ENCODE assay signal across 8 cellular contexts in genomic region chr19:48638831-48639381, GRCh38. TPM values are rescaled to one million over a fixed set of nuclear protein-coding genes. Genes with fewer than 3 reads are reported as not detected.
DNase-seq lines count a peak whose midpoint lies in the region; ATAC-seq and TF ChIP-seq lines count a peak whose summit lies in the region.

No MANE protein-coding gene starts in this region.

- no peak for TF ChIP-seq CTCF in CD4-positive, alpha-beta T cell (IDR thresholded peaks at IDR 0.05)
- TF ChIP-seq CTCF in OCI-LY1 (IDR thresholded peaks at IDR 0.05; ENCODE audit: low read length) (no peak), dorsolateral prefrontal cortex (IDR thresholded peaks at IDR 0.05 in 54 of 56, conservative IDR thresholded peaks at IDR 0.05 in 2 of 56; ENCODE audit: low read depth in 1 of 56, partially characterized antibody in 56 of 56) (no peak)

- H2BK120ac ChIP-seq in neuronal stem cell (ENCODE audit: low read depth, low read length), result peak overlapping the region; percentile 65

- no peak overlapping the region for H2BK5ac ChIP-seq in neuronal stem cell (ENCODE audit: low read length)

- H3K4me3 Mint-ChIP-seq in CD4-positive, alpha-beta T cell, result peak overlapping the region; percentile 94

- H3K14ac ChIP-seq in neuronal stem cell (ENCODE audit: low read length), result no peak overlapping the region

- no peaks in the 10 kb centered on the region for H3K9me3 ChIP-seq in CD4-positive, alpha-beta T cell (ENCODE audit: control insufficient read depth, low read length)
- H3K9me3 ChIP-seq in OCI-LY1 (ENCODE audit: low read length), result no peaks in the 10 kb centered on the region
- H3K9me3 ChIP-seq in neuronal stem cell (replicated peaks in 1 of 2; ENCODE audit: control insufficient read depth in 2 of 2, insufficient read depth in 1 of 2, low read depth in 1 of 2, low read length in 2 of 2), result peaks cover 0 to 3% of the 10 kb centered on the region in 2 donors

- H4K8ac ChIP-seq in neuronal stem cell (ENCODE audit: low read depth, low read length), result no peak overlapping the region

- H2AK5ac ChIP-seq in neuronal stem cell (ENCODE audit: low read depth, low read length), result peak overlapping the region; percentile 62

- no peak overlapping the region for H3K4ac ChIP-seq in neuronal stem cell (ENCODE audit: low read length)

- CTCF ChIA-PET in CD4-positive, alpha-beta T cell (lab: Charles Lee), result no interaction called here

- peaks cover 22% of the 10 kb centered on the region for H3K36me3 Mint-ChIP-seq in CD4-positive, alpha-beta T cell (ENCODE audit: low read depth)

- no peaks in the 10 kb centered on the region for H3K79me2 ChIP-seq in OCI-LY1 (ENCODE audit: insufficient read depth, low read length)

- peaks cover 41% of the 10 kb centered on the region for H3K4me1 ChIP-seq in OCI-LY1 (ENCODE audit: insufficient read depth, low read length, severe bottlenecking)
- peaks cover 16 to 26% of the 10 kb centered on the region in 2 donors for H3K4me1 ChIP-seq in neuronal stem cell (ENCODE audit: control insufficient read depth in 2 of 2, insufficient read depth in 1 of 2, low read depth in 1 of 2, low read length in 2 of 2)

- H3K9ac ChIP-seq in OCI-LY1 (ENCODE audit: low read length) (peak overlapping the region; percentile 73; the same call in 1 of the 2 replicates), neuronal stem cell (ENCODE audit: low read depth, low read length, poor library complexity) (peak overlapping the region; percentile 46)

- H3K36me3 ChIP-seq in OCI-LY1 (ENCODE audit: insufficient read depth, low read length), result no peaks in the 10 kb centered on the region
- peaks cover 0 to 4% of the 10 kb centered on the region in 2 donors for H3K36me3 ChIP-seq in neuronal stem cell (replicated peaks in 1 of 2; ENCODE audit: control insufficient read depth in 2 of 2, insufficient read depth in 2 of 2, low read length in 2 of 2)

- H3K27me3 ChIP-seq in CD4-positive, alpha-beta T cell (ENCODE audit: control insufficient read depth, insufficient read depth, low read length), result no peaks in the 10 kb centered on the region
- H3K27me3 ChIP-seq in OCI-LY1 (ENCODE audit: insufficient read depth, low read length) (no peaks in the 10 kb centered on the region), dorsolateral prefrontal cortex (no peaks in the 10 kb centered on the region), neuronal stem cell (ENCODE audit: control insufficient read depth in 3 of 3, insufficient read depth in 3 of 3, low read depth in 1 of 3, low read length in 3 of 3) (peaks cover 0 to 4% (median 0%) of the 10 kb centered on the region in 3 experiments)

- H3K27ac ChIP-seq in CD4-positive, alpha-beta T cell (ENCODE audit: low read depth, low read length), result peak overlapping the region; percentile 94
- peak overlapping the region; percentile 96 for H3K27ac ChIP-seq in OCI-LY1 (ENCODE audit: low read depth, low read length, poor library complexity, severe bottlenecking)
- peak overlapping the region; percentile 67 to 100 (median 98) for H3K27ac ChIP-seq in dorsolateral prefrontal cortex
- peak overlapping the region; percentile 59 for H3K27ac ChIP-seq in neuronal stem cell (replicated peaks; ENCODE audit: low read length)

- H3K23ac ChIP-seq in neuronal stem cell (ENCODE audit: low read depth, low read length, poor library complexity), result no peak overlapping the region

- H3K79me1 ChIP-seq in neuronal stem cell (ENCODE audit: low read depth, low read length), result no peaks in the 10 kb centered on the region

- H3F3A ChIP-seq in OCI-LY1 (ENCODE audit: insufficient read depth, low read length), result 0 out of 2 replicates have a peak, but pooled peaks cover 5% of the 10 kb centered on the region

- H3K18ac ChIP-seq in neuronal stem cell (ENCODE audit: low read length), result peak overlapping the region; percentile 53

- H3K9me3 Mint-ChIP-seq in CD4-positive, alpha-beta T cell, result no peaks in the 10 kb centered on the region

- H3K4me2 ChIP-seq in OCI-LY1 (ENCODE audit: low read length) (peak overlapping the region; percentile 80), neuronal stem cell (ENCODE audit: insufficient read depth, low read length, poor library complexity, severe bottlenecking) (no peak overlapping the region)

- H3K27ac Mint-ChIP-seq in CD4-positive, alpha-beta T cell, result peak overlapping the region; percentile 97

- H2BK12ac ChIP-seq in neuronal stem cell (ENCODE audit: low read length), result peak overlapping the region; percentile 78

- peaks cover 43% of the 10 kb centered on the region for H3K4me1 Mint-ChIP-seq in CD4-positive, alpha-beta T cell (ENCODE audit: low read depth)

- H3K9me2 ChIP-seq in OCI-LY1 (ENCODE audit: low read depth, low read length), result no peaks in the 10 kb centered on the region

- intact Hi-C loops in CD4-positive, alpha-beta T cell (cut with DNase I, micrococcal nuclease), result loop anchor here (1.0 to 10.0 kb wide), 7 partner anchors 7 to 1236 kb away; partner anchors contain the start of genes AKT1S1 (in 1 of the 2), C19orf73 (in 1 of the 2), CA11 (in 1 of the 2) and PPFIA3 (in 1 of the 2)
- intact Hi-C loops in dorsolateral prefrontal cortex (cut with DNase I), result loop anchor here (5.0 to 10.0 kb wide), 2 partner anchors 326 to 328 kb away; partner anchors contain the start of gene FTL (in 2 of the 2)

- no peaks in the 10 kb centered on the region for H3K27me3 Mint-ChIP-seq in CD4-positive, alpha-beta T cell

- no peaks in the 10 kb centered on the region for H4K20me1 ChIP-seq in OCI-LY1 (ENCODE audit: insufficient read depth, low read length)

- H3K4me3 ChIP-seq in OCI-LY1 (ENCODE audit: low read depth, low read length, poor library complexity, severe bottlenecking) (peak overlapping the region; percentile 63), dorsolateral prefrontal cortex (peak overlapping the region in 58 of 59 donors; percentile 8 to 95 (median 80)), neuronal stem cell (ENCODE audit: low read length in 2 of 2) (peak overlapping the region in 1 of 2 donors; percentile 71)

- no peak for ATAC-seq in CD4-positive, alpha-beta T cell (ENCODE audit: poor library complexity)
- ATAC-seq in GM21723 (IDR thresholded peaks at IDR 0.05; ENCODE audit: unreplicated experiment) (no peak), GM18909 (IDR thresholded peaks at IDR 0.05; ENCODE audit: poor library complexity, unreplicated experiment) (no peak)

- no peak overlapping the region for H2AFZ ChIP-seq in OCI-LY1 (ENCODE audit: low read length)
- H2AFZ ChIP-seq in neuronal stem cell (ENCODE audit: low read length), result peak overlapping the region; percentile 77

- no peak overlapping the region for H4K91ac ChIP-seq in neuronal stem cell (ENCODE audit: low read depth, low read length, poor library complexity)

- WGBS in neuronal stem cell (ENCODE audit: extremely low coverage in 2 of 2, insufficient read length in 2 of 2, insufficient replicate concordance in 1 of 2), 2 donors, result no CpG with 5 or more reads among the region's 16 CpGs

- peak overlapping the region; percentile 19 for H2BK15ac ChIP-seq in neuronal stem cell (ENCODE audit: low read length)

- POLR2A ChIA-PET in CD4-positive, alpha-beta T cell (lab: Charles Lee), result interaction anchor here (3.6 kb wide), 2 partner anchors 15 to 21 kb away, joined by 38 to 39 read pairs; partner anchors contain the start of genes RPL18 and SPHK2

- DNase-seq in CD4-positive, alpha-beta T cell, result no peak
- DNase-seq in dorsolateral prefrontal cortex (peak in 1 of 10 donors; percentile 29), neuronal stem cell (ENCODE audit: low spot score) (no peak), NCI-H774 (lab: John Stamatoyannopoulos, UW) (no peak), NCI-H510A treated with DMSO at 0.1 percent for 48 hours (lab: John Stamatoyannopoulos, UW) (no peak)

RNA-seq across cellular contexts. Expression of gene DBP, which starts 1.7 kb away (rescaled TPM):
- 10 to 100 TPM; 48.3 to 55.6 TPM for total RNA-seq in CD4-positive, alpha-beta T cell
- total RNA-seq in dorsolateral prefrontal cortex, result 10 to 100 TPM; 24.9 to 77.5 (median 41.6) TPM
- 17.9 TPM for polyA plus RNA-seq in neuronal stem cell (2013, experiment 1 of 2)
- polyA plus RNA-seq in neuronal stem cell (2013, experiment 2 of 2), result 16.7 TPM

RNA-seq across cellular contexts. Expression of gene CA11, which starts 7.1 kb away (rescaled TPM):
- 10 to 100 TPM; 11.0 to 12.4 TPM for total RNA-seq in CD4-positive, alpha-beta T cell
- total RNA-seq in dorsolateral prefrontal cortex, result 100 to 1,000 TPM; 107 to 396 (median 272) TPM
- polyA plus RNA-seq in neuronal stem cell (2013, experiment 1 of 2), result 117 TPM
- polyA plus RNA-seq in neuronal stem cell (2013, experiment 2 of 2), result 126 TPM

RNA-seq across cellular contexts. Expression of gene SPHK2, which starts 19.6 kb away (rescaled TPM):
- 10 to 100 TPM; 14.1 to 15.3 TPM for total RNA-seq in CD4-positive, alpha-beta T cell
- 10 to 100 TPM; 40.7 to 88.8 (median 62.5) TPM for total RNA-seq in dorsolateral prefrontal cortex
- 25.6 TPM for polyA plus RNA-seq in neuronal stem cell (2013, experiment 1 of 2)
- polyA plus RNA-seq in neuronal stem cell (2013, experiment 2 of 2), result 23.7 TPM

RNA-seq across cellular contexts. Expression of gene RPL18, which starts 19.9 kb away (rescaled TPM):
- total RNA-seq in CD4-positive, alpha-beta T cell, result 1,000 to 10,000 TPM; 2,820 to 2,913 TPM
- 100 to 1,000 TPM; 354 to 681 (median 462) TPM for total RNA-seq in dorsolateral prefrontal cortex
- 2,801 TPM for polyA plus RNA-seq in neuronal stem cell (2013, experiment 1 of 2)
- 2,729 TPM for polyA plus RNA-seq in neuronal stem cell (2013, experiment 2 of 2)

RNA-seq across cellular contexts. Expression of gene FAM83E, which starts 24.0 kb away (rescaled TPM):
- 1 to 10 TPM; 1.6 to 2.6 TPM for total RNA-seq in CD4-positive, alpha-beta T cell
- 1 to 10 TPM in 13 of 120 experiments, under 1 TPM in 18, not detected in 89; 0.25 to 2.6 (median 0.96) TPM for total RNA-seq in dorsolateral prefrontal cortex
- 0.08 TPM for polyA plus RNA-seq in neuronal stem cell (2013, experiment 1 of 2)
- polyA plus RNA-seq in neuronal stem cell (2013, experiment 2 of 2), result 0.15 TPM

Comparison
In these comparisons a context has a peak if more than half of its experiments do, and no peak if none do; other contexts are left out.
1. RNA of gene CA11, which starts 7.1 kb away (total RNA-seq): 107 to 396 TPM in dorsolateral prefrontal cortex; 11.0 to 12.4 TPM in CD4-positive, alpha-beta T cell; every median in the first group is over 4 times any median in the second.
2. Peak in every context shown above with its lines, with median percentiles within 50 percentile points of each other: H3K27ac ChIP-seq.